In the genomic region with DNA sequence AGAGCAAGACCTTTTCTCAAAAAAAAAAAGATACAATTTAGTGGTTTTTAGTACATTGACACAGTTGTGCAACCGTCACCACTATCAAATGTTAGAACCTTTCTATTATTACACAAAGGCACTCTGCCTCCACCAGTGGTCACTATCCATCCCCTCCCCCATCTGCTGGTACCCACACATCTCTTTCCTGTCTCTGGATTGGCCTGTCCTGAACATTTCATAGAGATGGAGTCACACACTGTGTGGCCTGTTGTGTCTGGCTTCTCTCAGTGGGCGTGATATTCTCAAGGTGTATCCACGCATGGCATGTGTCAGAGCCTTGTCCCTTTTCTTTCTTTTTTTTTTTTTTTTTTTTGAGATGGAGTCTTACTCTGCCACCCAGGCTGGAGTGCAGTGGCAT, we compare ENCODE assay signal across 26 cellular contexts. TPM values are rescaled to one million over a fixed set of nuclear protein-coding genes. Genes with fewer than 3 reads are reported as not detected.
DNase-seq lines count a peak whose midpoint lies in the region; ATAC-seq and TF ChIP-seq lines count a peak whose summit lies in the region.
"Had no signal": no experiment of that assay in that cellular context is flagged by ENCODE, and none has a peak within 500 bp of the region (broad histone marks: within the 10 kb centered on the region; RNA-seq: fewer than 3 reads in every experiment).

No MANE protein-coding gene starts in this region.

- H3K79me2 ChIP-seq in osteoblast (ENCODE audit: insufficient read depth, low read length), result peaks cover 88% of the 10 kb centered on the region

- no peak for ATAC-seq in GM18505 (IDR thresholded peaks at IDR 0.05; ENCODE audit: unreplicated experiment)
- ATAC-seq: activated naive CD8-positive, alpha-beta T cell treated with anti-CD3 and anti-CD28 coated beads, Interleukin-2, amount 50 U/mL, for 24 hours; left ventricle myocardium superior; mucosa of descending colon had no signal

- DNase-seq in AML-193 (lab: John Stamatoyannopoulos, UW), result peak; percentile 23 to 38
- DNase-seq in M059J (ENCODE audit: low read depth), result peak; percentile 50
- DNase-seq in amniotic epithelial cell (ENCODE audit: low read depth), result peak; percentile 64
- peak; percentile 48 for DNase-seq in osteoblast (ENCODE audit: insufficient read length, low spot score, missing footprints)
- no peak for DNase-seq in NCI-H2171 (lab: John Stamatoyannopoulos, UW)
- no peak for DNase-seq in NCI-H82 treated with DMSO at 0.1 percent for 48 hours (lab: John Stamatoyannopoulos, UW; ENCODE audit: unreplicated experiment)
- DNase-seq in GM13976 (ENCODE audit: low spot score), result no peak
- DNase-seq: ACHN; activated B cell treated with CpG ODN at 0.5 μM for 24 hours; activated CD4-positive, alpha-beta T cell treated with anti-CD3 and anti-CD28 coated beads, Interleukin-2, amount 50 U/mL, for 4 hours; activated CD8-positive, alpha-beta memory T cell treated with anti-CD3 and anti-CD28 coated beads, Interleukin-2, amount 50 U/mL, for 4 hours; activated effector memory CD4-positive, alpha-beta T cell treated with Interleukin-2 at 50 U/mL for 16 hours; activated naive CD8-positive, alpha-beta T cell treated with anti-CD3 and anti-CD28 coated beads, Interleukin-2, amount 50 U/mL, for 24 hours; cortex of kidney; immature natural killer cell; IMR-90; left ventricle myocardium superior; mucosa of descending colon; NCI-H1436 treated with DMSO at 0.1 percent for 48 hours; NCI-H510A treated with DMSO at 0.1 percent for 48 hours; NK-92 treated with Interleukin-12 subunit alpha and Interleukin-12 subunit beta, amount 100 ng/mL, for 24 hours; stimulated activated CD4-positive, alpha-beta T cell treated with anti-CD3 and anti-CD28 coated beads, Interleukin-12 subunit alpha, Interleukin-12 subunit beta, amount 100 ng/mL, for 4 hours; stomach; upper lobe of left lung had no signal

- H3K27me3 ChIP-seq in osteoblast (ENCODE audit: insufficient read depth, low read length), result no peaks in the 10 kb centered on the region
- H3K27me3 ChIP-seq: stomach, upper lobe of left lung had no signal

- no peaks in the 10 kb centered on the region for H3K9me3 ChIP-seq in osteoblast (ENCODE audit: low read depth, low read length)
- H3K9me3 ChIP-seq: mucosa of descending colon, stomach, upper lobe of left lung had no signal

- peaks cover 60% of the 10 kb centered on the region for H4K20me1 ChIP-seq in osteoblast (ENCODE audit: insufficient read depth, low read length)

- no peak overlapping the region for H3K27ac ChIP-seq in osteoblast (ENCODE audit: low read depth, low read length)
- H3K27ac ChIP-seq: SK-N-MC had no signal

- H3K4me1 ChIP-seq in osteoblast (ENCODE audit: insufficient read depth, low read length), result peaks cover 26% of the 10 kb centered on the region

- H3K4me3 ChIP-seq in osteoblast (ENCODE audit: insufficient read depth, low read length), result no peak overlapping the region
- H3K4me3 ChIP-seq: mucosa of descending colon, SK-N-MC, stomach, upper lobe of left lung had no signal

- no peak overlapping the region for H3K4me2 ChIP-seq in osteoblast (ENCODE audit: insufficient read depth, low read length)

- H3K36me3 ChIP-seq in osteoblast (ENCODE audit: insufficient read depth, low read length), result no peaks in the 10 kb centered on the region
- H3K36me3 ChIP-seq: upper lobe of left lung had no signal

- in situ Hi-C loops in GM13976 (cut with MboI; ENCODE audit: low sequenced_read_pairs, unreplicated experiment), result no loop called here

- TF ChIP-seq POLR2A in GM18505 (IDR thresholded peaks at IDR 0.05; ENCODE audit: borderline replicate concordance, extremely low read depth, insufficient read depth, insufficient read length), result no peak

- H2AFZ ChIP-seq in osteoblast (ENCODE audit: low read length), result no peak overlapping the region

- TF ChIP-seq CTCF in osteoblast (IDR thresholded peaks at IDR 0.05; ENCODE audit: extremely low read depth, low read depth, low read length), result no peak
- no peak for TF ChIP-seq CTCF in GM13976 (IDR thresholded peaks at IDR 0.05; ENCODE audit: borderline replicate concordance, control extremely low read depth, extremely low read depth, insufficient read depth, missing control alignments)

RNA-seq across cellular contexts. Expression of a gene that starts 11.2 kb away (rescaled TPM):
- 9.8 and 24.9 TPM in 2 replicates for total RNA-seq in M059J (2014; rRNA removed; shearing (Covaris generic))
- total RNA-seq in osteoblast, result 19.7 and 22.1 TPM in 2 replicates

Comparison
In these comparisons a context has a peak if more than half of its experiments do, and no peak if none do; other contexts are left out.
1. DNase-seq: peak in AML-193 (2 of 2), M059J (single experiment), amniotic epithelial cell (single experiment) and osteoblast (single experiment); none in NCI-H2171 (single experiment), NCI-H82 treated with DMSO at 0.1 percent for 48 hours (single experiment) and GM13976 (single experiment).